9 cellular contexts compared by ENCODE assay signal in the genomic region with DNA sequence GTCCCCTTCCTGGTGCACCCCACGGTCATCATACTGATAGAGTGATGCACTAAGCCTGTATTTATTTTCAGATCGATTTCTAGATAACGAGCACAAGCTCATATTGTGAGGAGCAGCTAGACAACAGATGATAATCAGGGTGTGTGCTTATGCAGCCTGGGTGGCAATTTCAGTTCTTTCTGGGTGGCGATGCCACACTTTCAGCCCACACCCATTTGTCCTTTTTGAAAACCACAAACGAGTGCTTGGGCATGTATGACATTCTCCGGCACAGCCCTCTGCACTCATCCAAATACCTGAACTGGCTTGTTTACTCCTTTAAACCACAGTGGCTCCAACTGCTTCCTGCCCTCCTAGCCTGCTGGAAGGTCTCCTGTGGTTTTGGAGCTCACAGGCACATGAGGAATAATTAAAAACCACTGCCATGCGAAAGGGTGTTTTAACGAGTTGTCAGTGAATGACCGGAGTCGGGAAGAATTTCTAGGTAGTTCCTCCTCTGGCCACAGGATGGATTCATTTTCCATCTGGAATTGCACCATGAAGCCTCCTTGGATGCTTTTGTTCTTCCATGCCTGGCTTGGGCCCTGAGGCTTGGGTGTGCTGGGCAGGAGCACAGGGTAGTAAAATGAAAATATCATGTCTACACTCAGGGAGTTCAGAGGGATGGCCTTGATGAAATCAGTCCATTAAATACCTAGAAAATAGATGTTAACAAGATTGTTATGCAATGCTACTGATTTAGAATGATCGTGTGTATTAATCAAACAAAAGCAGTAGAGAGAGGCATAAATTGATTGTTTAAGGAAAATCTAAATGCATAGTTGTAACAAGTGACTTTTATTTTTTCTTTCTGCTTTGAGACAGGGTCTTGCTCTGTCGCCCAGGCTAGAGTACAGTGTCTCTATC. TPM values are rescaled to one million over a fixed set of nuclear protein-coding genes. Genes with fewer than 3 reads are reported as not detected.
DNase-seq lines count a peak whose midpoint lies in the region; ATAC-seq, FAIRE-seq and TF ChIP-seq lines count a peak whose summit lies in the region.
"Had no signal": no experiment of that assay in that cellular context is flagged by ENCODE, and none has a peak within 500 bp of the region (broad histone marks: within the 10 kb centered on the region; RNA-seq: fewer than 3 reads in every experiment).

No MANE protein-coding gene starts in this region.

- H3K4me3 ChIP-seq in bronchial epithelial cell (ENCODE audit: low read depth, low read length): no peak overlapping the region
- H3K4me3 ChIP-seq in naive thymus-derived CD4-positive, alpha-beta T cell (ENCODE audit: low read length): no peak overlapping the region

- H3K9me3 ChIP-seq in naive thymus-derived CD4-positive, alpha-beta T cell (ENCODE audit: control insufficient read depth in 2 of 3, low read length in 3 of 3): no peaks in the 10 kb centered on the region

- H3K4me1 Mint-ChIP-seq in naive thymus-derived CD4-positive, alpha-beta T cell: peaks cover 17 to 34% (median 30%) of the 10 kb centered on the region in 7 donors

- DNase-seq in NCI-H82 (lab: John Stamatoyannopoulos, UW) (peak; percentile 52), NCI-H82 treated with DMSO at 0.1 percent for 48 hours (lab: John Stamatoyannopoulos, UW; ENCODE audit: unreplicated experiment) (no peak), NCI-H2227 treated with DMSO at 0.1 percent for 48 hours (lab: John Stamatoyannopoulos, UW) (peak; percentile 42), bronchial epithelial cell (ENCODE audit: low read depth) (peak; percentile 87), D721Med (ENCODE audit: insufficient read length, low spot score) (no peak), GM10266 (ENCODE audit: extremely low spot score) (no peak)
- DNase-seq in naive thymus-derived CD4-positive, alpha-beta T cell: peak in 1 of 9 donors; percentile 7

- H3K27ac ChIP-seq in naive thymus-derived CD4-positive, alpha-beta T cell (ENCODE audit: low read depth, low read length): no peak overlapping the region

- TF ChIP-seq CTCF in bronchial epithelial cell (IDR thresholded peaks at IDR 0.05; ENCODE audit: insufficient read depth, low read length, severe bottlenecking) (peak; percentile 58), D721Med (IDR thresholded peaks at IDR 0.05; ENCODE audit: insufficient read depth, missing control alignments) (no peak), GM10266 (IDR thresholded peaks at IDR 0.05; ENCODE audit: control insufficient read depth, insufficient read depth, low read depth, missing control alignments) (no peak)

- peak overlapping the region in 4 of 9 donors; percentile 16 to 64 (median 49) for H3K27ac Mint-ChIP-seq in naive thymus-derived CD4-positive, alpha-beta T cell

- H3K27me3 Mint-ChIP-seq in naive thymus-derived CD4-positive, alpha-beta T cell: peaks cover 0 to 8% (median 0%) of the 10 kb centered on the region in 5 donors

- intact Hi-C loops in naive thymus-derived CD4-positive, alpha-beta T cell (cut with micrococcal nuclease): no loop called here

- POLR2A ChIA-PET in naive thymus-derived CD4-positive, alpha-beta T cell (lab: Charles Lee): no interaction called here

- peak; percentile 47 for ATAC-seq in naive thymus-derived CD4-positive, alpha-beta T cell
- no peak for ATAC-seq in HG03135 (IDR thresholded peaks at IDR 0.05; ENCODE audit: unreplicated experiment)

- H3K9me3 Mint-ChIP-seq in naive thymus-derived CD4-positive, alpha-beta T cell: no peaks in the 10 kb centered on the region

- H3K4me1 ChIP-seq in naive thymus-derived CD4-positive, alpha-beta T cell (ENCODE audit: control insufficient read depth in 2 of 2, insufficient read depth in 2 of 2, low read length in 2 of 2): peaks cover 6 to 36% of the 10 kb centered on the region in 2 donors

- FAIRE-seq in bronchial epithelial cell (lab: Jason Lieb, UNC) (peak; percentile 55), D721Med (lab: Jason Lieb, UNC) (no peak)
- FAIRE-seq: G401.6 had no signal

- H3K27me3 ChIP-seq in bronchial epithelial cell (ENCODE audit: control insufficient read depth, insufficient read depth, low read length): no peaks in the 10 kb centered on the region
- no peaks in the 10 kb centered on the region for H3K27me3 ChIP-seq in naive thymus-derived CD4-positive, alpha-beta T cell (ENCODE audit: control insufficient read depth in 2 of 2, insufficient read depth in 2 of 2, low read length in 2 of 2)

- no peaks in the 10 kb centered on the region for H3K36me3 ChIP-seq in bronchial epithelial cell (ENCODE audit: control insufficient read depth, insufficient read depth, low read length)
- no peaks in the 10 kb centered on the region for H3K36me3 ChIP-seq in naive thymus-derived CD4-positive, alpha-beta T cell (ENCODE audit: control insufficient read depth in 2 of 3, insufficient read depth in 3 of 3, low read length in 3 of 3)

- CTCF ChIA-PET in naive thymus-derived CD4-positive, alpha-beta T cell (lab: Charles Lee): interaction anchor here (0.6 to 2.3 kb wide), 8 partner anchors 9 to 755 kb away, joined by 3 to 10 read pairs (median 4); no protein-coding TSS in a partner anchor

- H3K4me3 Mint-ChIP-seq in naive thymus-derived CD4-positive, alpha-beta T cell: peak overlapping the region in 5 of 10 donors; percentile 8 to 70 (median 11)

- H3K36me3 Mint-ChIP-seq in naive thymus-derived CD4-positive, alpha-beta T cell: no peaks in the 10 kb centered on the region

RNA-seq across cellular contexts. Expression of gene ITGB1, which starts 52.4 kb away (rescaled TPM):
- total RNA-seq in bronchial epithelial cell: 1,469 and 1,763 TPM in 2 replicates
- total RNA-seq in naive thymus-derived CD4-positive, alpha-beta T cell: 100 to 1,000 TPM in 1 of 5 experiments, 10 to 100 TPM in 4; 43.2 to 205 (median 60.8) TPM
- polyA plus RNA-seq in naive thymus-derived CD4-positive, alpha-beta T cell: 10 to 100 TPM; 26.5 to 36.1 TPM

Comparison
In these comparisons a context has a peak if more than half of its experiments do, and no peak if none do; other contexts are left out.
1. DNase-seq: peak in NCI-H82 (single experiment), NCI-H2227 treated with DMSO at 0.1 percent for 48 hours (single experiment) and bronchial epithelial cell (single experiment); none in NCI-H82 treated with DMSO at 0.1 percent for 48 hours (single experiment), D721Med (single experiment) and GM10266 (single experiment).